ENCODE assay signal across 8 cellular contexts in genomic region chr1:109213345-109213823, GRCh38. TPM values are rescaled to one million over a fixed set of nuclear protein-coding genes. Genes with fewer than 3 reads are reported as not detected.
DNase-seq lines count a peak whose midpoint lies in the region; ATAC-seq and TF ChIP-seq lines count a peak whose summit lies in the region.

No MANE protein-coding gene starts in this region.

- ATAC-seq in CD4-positive, alpha-beta T cell (ENCODE audit: poor library complexity), result no peak
- no peak for ATAC-seq in left lobe of liver

- peak overlapping the region; percentile 88 for H3K4me2 ChIP-seq in KMS-11

- peaks cover 28% of the 10 kb centered on the region for H3K4me1 ChIP-seq in KMS-11 (ENCODE audit: low read depth, poor library complexity, severe bottlenecking)

- no peaks in the 10 kb centered on the region for H3K9me3 Mint-ChIP-seq in CD4-positive, alpha-beta T cell
- no peaks in the 10 kb centered on the region for H3K9me3 Mint-ChIP-seq in neural crest cell

- no peaks in the 10 kb centered on the region; the same call in 1 of the 2 replicates for H3K36me3 ChIP-seq in KMS-11 (ENCODE audit: insufficient read depth)

- CTCF ChIA-PET in CD4-positive, alpha-beta T cell (lab: Charles Lee), result interaction anchor here (1.1 to 1.8 kb wide), 3 partner anchors 9 to 12 kb away, joined by 3 to 9 read pairs (median 3); no protein-coding TSS in a partner anchor

- H3K4me3 ChIP-seq in KMS-11 (IDR thresholded peaks at IDR 0.05; ENCODE audit: insufficient read depth, low read depth, low read length) (peak overlapping the region; percentile 99), coronary artery (peak overlapping the region; percentile 91)

- H3K9ac ChIP-seq in KMS-11, result peak overlapping the region; percentile 63; the same call in 1 of the 2 replicates

- no peak overlapping the region for H3K27ac ChIP-seq in CD4-positive, alpha-beta T cell (ENCODE audit: low read depth, low read length)
- H3K27ac ChIP-seq in KMS-11, result no peak overlapping the region
- peak overlapping the region; percentile 85 to 95 for H3K27ac ChIP-seq in coronary artery

- no peak for TF ChIP-seq CTCF in CD4-positive, alpha-beta T cell (IDR thresholded peaks at IDR 0.05)
- no peak for TF ChIP-seq CTCF in KMS-11 (conservative IDR thresholded peaks at IDR 0.05; ENCODE audit: low read depth, low read length)
- TF ChIP-seq CTCF in coronary artery (IDR thresholded peaks at IDR 0.05), result no peak
- TF ChIP-seq CTCF in neural crest cell (conservative IDR thresholded peaks at IDR 0.05), result no peak

- H3K4me3 Mint-ChIP-seq in CD4-positive, alpha-beta T cell, result peak overlapping the region; percentile 99
- H3K4me3 Mint-ChIP-seq in neural crest cell, result peak overlapping the region; percentile 90

- H2AFZ ChIP-seq in KMS-11 (ENCODE audit: low read depth), result peak overlapping the region; percentile 86

- no peak for DNase-seq in CD4-positive, alpha-beta T cell
- DNase-seq in coronary artery (ENCODE audit: low spot score), result no peak
- DNase-seq in neural crest cell (ENCODE audit: low read depth, low spot score), result no peak
- DNase-seq in HCEC 1CT, result no peak
- DNase-seq in left lobe of liver (ENCODE audit: low spot score), result no peak
- DNase-seq in GM03348 (ENCODE audit: low spot score), result no peak
- DNase-seq in NCI-H2081 treated with DMSO at 0.1 percent for 48 hours (lab: John Stamatoyannopoulos, UW), result no peak

- H3K79me2 ChIP-seq in KMS-11 (ENCODE audit: insufficient read depth, low read depth), result peaks cover 45% of the 10 kb centered on the region

- peaks cover 22% of the 10 kb centered on the region; the same call in 1 of the 2 replicates for H4K20me1 ChIP-seq in KMS-11 (ENCODE audit: insufficient read depth)

- H3K27me3 ChIP-seq in CD4-positive, alpha-beta T cell (ENCODE audit: control insufficient read depth, insufficient read depth, low read length), result no peaks in the 10 kb centered on the region
- H3K27me3 ChIP-seq in KMS-11 (ENCODE audit: insufficient read depth, low read depth), result no peaks in the 10 kb centered on the region

- peaks cover 36% of the 10 kb centered on the region for H3K4me1 Mint-ChIP-seq in CD4-positive, alpha-beta T cell (ENCODE audit: low read depth)
- peaks cover 28% of the 10 kb centered on the region for H3K4me1 Mint-ChIP-seq in neural crest cell

- POLR2A ChIA-PET in CD4-positive, alpha-beta T cell (lab: Charles Lee), result interaction anchor here (0.7 to 3.3 kb wide), 25 partner anchors 8 to 1751 kb away, joined by 3 to 36 read pairs (median 6); partner anchors contain the start of genes AHCYL1, ATXN7L2, CLCC1 and ELAPOR1

- intact Hi-C loops in CD4-positive, alpha-beta T cell (cut with DNase I, micrococcal nuclease), result loop anchor here (5.0 to 10.0 kb wide), 6 partner anchors 69 to 411 kb away; partner anchors contain the start of genes ELAPOR1 (in 2 of the 2), PSRC1 (in 1 of the 2) and WDR47 (in 1 of the 2)

- peaks cover 34% of the 10 kb centered on the region for H3K36me3 Mint-ChIP-seq in CD4-positive, alpha-beta T cell (ENCODE audit: low read depth)
- H3K36me3 Mint-ChIP-seq in neural crest cell (ENCODE audit: low read depth), result peaks cover 3% of the 10 kb centered on the region

- H3K9me3 ChIP-seq in CD4-positive, alpha-beta T cell (ENCODE audit: control insufficient read depth, low read length), result no peaks in the 10 kb centered on the region

- peak overlapping the region; percentile 90 for H3K27ac Mint-ChIP-seq in CD4-positive, alpha-beta T cell
- H3K27ac Mint-ChIP-seq in neural crest cell (ENCODE audit: unreplicated experiment), result no peak overlapping the region

- no peaks in the 10 kb centered on the region for H3K27me3 Mint-ChIP-seq in CD4-positive, alpha-beta T cell
- H3K27me3 Mint-ChIP-seq in neural crest cell (ENCODE audit: low read depth), result peaks cover 3% of the 10 kb centered on the region

RNA-seq across cellular contexts. Expression of gene SARS1, which starts 0.3 kb away (rescaled TPM):
- total RNA-seq in CD4-positive, alpha-beta T cell, result 100 to 1,000 TPM; 122 to 131 TPM
- total RNA-seq in neural crest cell (156 and 158 TPM in 2 replicates), left lobe of liver (80.0 TPM)

RNA-seq across cellular contexts. Expression of gene CELSR2, which starts 36.0 kb away (rescaled TPM):
- total RNA-seq in CD4-positive, alpha-beta T cell, result 1 to 10 TPM; 3.6 TPM
- total RNA-seq in neural crest cell (97.1 and 99.2 TPM in 2 replicates), left lobe of liver (3.9 TPM)

Comparison
In these comparisons a context has a peak if more than half of its experiments do, and no peak if none do; other contexts are left out.
1. H3K27ac ChIP-seq: peak in coronary artery (2 of 2); none in CD4-positive, alpha-beta T cell (single experiment) and KMS-11 (single experiment).
2. RNA of gene CELSR2, which starts 36.0 kb away (total RNA-seq): 97.1 to 99.2 TPM in neural crest cell; 3.9 TPM in left lobe of liver (single experiment) and 3.6 TPM in CD4-positive, alpha-beta T cell; every median in the first group is over 10 times any median in the second.